ENCODE assay signal across 1 cellular context in the genomic region with DNA sequence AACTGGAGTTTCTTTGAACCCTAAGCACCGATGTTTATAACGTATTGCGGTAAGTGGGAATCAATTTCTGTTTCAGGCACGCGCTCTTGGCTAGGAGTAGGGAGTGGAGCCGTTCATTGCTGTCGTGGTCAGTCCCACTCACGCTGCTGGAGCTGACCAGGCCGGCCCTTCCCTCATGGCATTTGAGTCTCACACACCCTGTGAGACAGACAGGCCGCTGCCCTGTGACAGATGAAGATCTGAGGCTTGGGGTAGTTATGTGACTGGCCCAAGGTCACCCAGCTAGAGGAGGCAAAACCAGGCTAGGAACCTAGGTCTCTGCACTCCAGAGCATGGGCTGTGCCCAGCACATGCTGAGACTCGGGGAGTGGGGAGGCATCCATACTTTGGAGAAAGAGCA.
TF ChIP-seq lines count a peak whose summit lies in the region.

No MANE protein-coding gene starts in this region.

TF ChIP-seq in H1, 55 proteins besides CTCF, POLR2A, EP300 and RAD21:
- TF ChIP-seq POU5F1 (IDR thresholded peaks at IDR 0.05; ENCODE audit: low read depth, low read length): no peak
- no peak for TF ChIP-seq RFX5 (IDR thresholded peaks at IDR 0.05; ENCODE audit: borderline replicate concordance, low read depth, low read length)
- TF ChIP-seq, protein P1, sequence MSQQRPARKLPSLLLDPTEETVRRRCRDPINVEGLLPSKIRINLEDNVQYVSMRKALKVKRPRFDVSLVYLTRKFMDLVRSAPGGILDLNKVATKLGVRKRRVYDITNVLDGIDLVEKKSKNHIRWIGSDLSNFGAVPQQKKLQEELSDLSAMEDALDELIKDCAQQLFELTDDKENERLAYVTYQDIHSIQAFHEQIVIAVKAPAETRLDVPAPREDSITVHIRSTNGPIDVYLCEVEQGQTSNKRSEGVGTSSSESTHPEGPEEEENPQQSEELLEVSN (IDR thresholded peaks at IDR 0.05): no peak
- TF ChIP-seq, protein P2, sequence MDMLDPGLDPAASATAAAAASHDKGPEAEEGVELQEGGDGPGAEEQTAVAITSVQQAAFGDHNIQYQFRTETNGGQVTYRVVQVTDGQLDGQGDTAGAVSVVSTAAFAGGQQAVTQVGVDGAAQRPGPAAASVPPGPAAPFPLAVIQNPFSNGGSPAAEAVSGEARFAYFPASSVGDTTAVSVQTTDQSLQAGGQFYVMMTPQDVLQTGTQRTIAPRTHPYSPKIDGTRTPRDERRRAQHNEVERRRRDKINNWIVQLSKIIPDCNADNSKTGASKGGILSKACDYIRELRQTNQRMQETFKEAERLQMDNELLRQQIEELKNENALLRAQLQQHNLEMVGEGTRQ (IDR thresholded peaks at IDR 0.05; ENCODE audit: low read length): no peak
- no peak for TF ChIP-seq FOSL1 (IDR thresholded peaks at IDR 0.05; ENCODE audit: insufficient read depth, low read depth, low read length)
- no peak for TF ChIP-seq TAF7 (optimal IDR thresholded peaks at IDR 0.05; ENCODE audit: borderline replicate concordance, low read depth, low read length)
- no peak for TF ChIP-seq RBBP5 (IDR thresholded peaks at IDR 0.05; ENCODE audit: borderline replicate concordance, low read depth, low read length)
- TF ChIP-seq TCF12 (IDR thresholded peaks at IDR 0.05; ENCODE audit: low read depth, low read length): no peak
- no peak for TF ChIP-seq KDM1A (IDR thresholded peaks at IDR 0.05; ENCODE audit: borderline replicate concordance, low read length)
- no peak for TF ChIP-seq JUND (IDR thresholded peaks at IDR 0.05; ENCODE audit: low read length)
- no peak for TF ChIP-seq MAFK (IDR thresholded peaks at IDR 0.05; ENCODE audit: low read depth, low read length)
- no peak for TF ChIP-seq BCL11A (IDR thresholded peaks at IDR 0.05; ENCODE audit: low read depth in 2 of 2, low read length in 2 of 2)
- TF ChIP-seq TBP (IDR thresholded peaks at IDR 0.05; ENCODE audit: low read depth, low read length): no peak
